8 cellular contexts compared by ENCODE assay signal in genomic region chr1:35192056-35192852, GRCh38.
DNase-seq lines count a peak whose midpoint lies in the region; ATAC-seq and TF ChIP-seq lines count a peak whose summit lies in the region.

No MANE protein-coding gene starts in this region.

- no peak for TF ChIP-seq CTCF in choroid plexus epithelial cell (conservative IDR thresholded peaks at IDR 0.05; ENCODE audit: low read depth, low read length)

- DNase-seq in NCI-H2029 (lab: John Stamatoyannopoulos, UW) (peak; percentile 68), NCI-H2029 treated with DMSO at 0.1 percent for 48 hours (lab: John Stamatoyannopoulos, UW) (no peak), NCI-H510A (lab: John Stamatoyannopoulos, UW) (peak; percentile 96), choroid plexus epithelial cell (ENCODE audit: low read depth) (peak; percentile 79), left kidney (ENCODE audit: low read depth, low spot score) (peak; percentile 96)
- DNase-seq in activated CD4-positive, alpha-beta T cell treated with anti-CD3 and anti-CD28 coated beads for 4 hours, result peak; percentile 89 to 90
- peak; percentile 90 to 94 for DNase-seq in stimulated activated CD4-positive, alpha-beta T cell treated with anti-CD3 and anti-CD28 coated beads, Interleukin-1b, Interleukin-23, amount 100 ng/mL, for 4 hours (ENCODE audit: low read depth in 2 of 2)

- peak overlapping the region; percentile 97 for H3K4me3 ChIP-seq in choroid plexus epithelial cell (ENCODE audit: low read depth, low read length)

- ATAC-seq in HG03159 (IDR thresholded peaks at IDR 0.05; ENCODE audit: unreplicated experiment), result peak; percentile 41
